In the genomic region with DNA sequence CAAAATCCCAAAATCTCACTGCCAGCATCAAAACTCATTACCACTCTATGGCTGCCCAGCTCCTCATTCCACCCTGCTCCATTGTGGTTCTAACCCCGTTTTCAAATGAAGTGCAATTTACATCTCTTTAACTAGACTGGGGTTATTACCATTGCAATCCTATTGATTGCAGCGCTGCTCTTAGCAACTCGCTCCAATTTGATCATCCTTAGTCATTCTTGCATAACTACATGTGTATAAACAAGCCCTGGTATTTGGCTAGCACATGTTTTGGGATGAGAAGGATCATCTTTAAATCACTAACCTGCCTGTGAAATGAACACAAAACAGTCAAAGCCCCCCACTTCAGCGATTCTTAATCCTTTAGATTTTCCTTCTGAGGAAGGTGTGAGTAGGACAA, we compare ENCODE assay signal across 1 cellular context.
TF ChIP-seq lines count a peak whose summit lies in the region.

No MANE protein-coding gene starts in this region.

TF ChIP-seq in WTC11, 78 proteins besides CTCF, POLR2A, EP300 and RAD21 (continued from another document):
- TF ChIP-seq ZNF263 (CRISPR knock-in tag; IDR thresholded peaks at IDR 0.05; ENCODE audit: low read depth) (no peak), GTF2I (CRISPR knock-in tag; conservative IDR thresholded peaks at IDR 0.05) (no peak), TP53 (CRISPR knock-in tag; IDR thresholded peaks at IDR 0.05) (no peak), ZNF396 (CRISPR knock-in tag; IDR thresholded peaks at IDR 0.05; ENCODE audit: borderline replicate concordance) (no peak), ZNF138 (CRISPR knock-in tag; conservative IDR thresholded peaks at IDR 0.05) (no peak)
- TF ChIP-seq, protein P1, sequence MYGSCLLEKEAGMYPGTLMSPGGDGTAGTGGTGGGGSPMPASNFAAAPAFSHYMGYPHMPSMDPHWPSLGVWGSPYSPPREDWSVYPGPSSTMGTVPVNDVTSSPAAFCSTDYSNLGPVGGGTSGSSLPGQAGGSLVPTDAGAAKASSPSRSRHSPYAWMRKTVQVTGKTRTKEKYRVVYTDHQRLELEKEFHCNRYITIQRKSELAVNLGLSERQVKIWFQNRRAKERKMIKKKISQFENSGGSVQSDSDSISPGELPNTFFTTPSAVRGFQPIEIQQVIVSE (CRISPR knock-in tag; IDR thresholded peaks at IDR 0.05; ENCODE audit: borderline replicate concordance), result no peak
- TF ChIP-seq, protein P2, sequence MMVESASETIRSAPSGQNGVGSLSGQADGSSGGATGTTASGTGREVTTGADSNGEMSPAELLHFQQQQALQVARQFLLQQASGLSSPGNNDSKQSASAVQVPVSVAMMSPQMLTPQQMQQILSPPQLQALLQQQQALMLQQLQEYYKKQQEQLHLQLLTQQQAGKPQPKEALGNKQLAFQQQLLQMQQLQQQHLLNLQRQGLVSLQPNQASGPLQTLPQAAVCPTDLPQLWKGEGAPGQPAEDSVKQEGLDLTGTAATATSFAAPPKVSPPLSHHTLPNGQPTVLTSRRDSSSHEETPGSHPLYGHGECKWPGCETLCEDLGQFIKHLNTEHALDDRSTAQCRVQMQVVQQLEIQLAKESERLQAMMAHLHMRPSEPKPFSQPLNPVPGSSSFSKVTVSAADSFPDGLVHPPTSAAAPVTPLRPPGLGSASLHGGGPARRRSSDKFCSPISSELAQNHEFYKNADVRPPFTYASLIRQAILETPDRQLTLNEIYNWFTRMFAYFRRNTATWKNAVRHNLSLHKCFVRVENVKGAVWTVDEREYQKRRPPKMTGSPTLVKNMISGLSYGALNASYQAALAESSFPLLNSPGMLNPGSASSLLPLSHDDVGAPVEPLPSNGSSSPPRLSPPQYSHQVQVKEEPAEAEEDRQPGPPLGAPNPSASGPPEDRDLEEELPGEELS (CRISPR knock-in tag; IDR thresholded peaks at IDR 0.05), result no peak
